Comparison of ENCODE assay signal across 8 cellular contexts in the genomic region with DNA sequence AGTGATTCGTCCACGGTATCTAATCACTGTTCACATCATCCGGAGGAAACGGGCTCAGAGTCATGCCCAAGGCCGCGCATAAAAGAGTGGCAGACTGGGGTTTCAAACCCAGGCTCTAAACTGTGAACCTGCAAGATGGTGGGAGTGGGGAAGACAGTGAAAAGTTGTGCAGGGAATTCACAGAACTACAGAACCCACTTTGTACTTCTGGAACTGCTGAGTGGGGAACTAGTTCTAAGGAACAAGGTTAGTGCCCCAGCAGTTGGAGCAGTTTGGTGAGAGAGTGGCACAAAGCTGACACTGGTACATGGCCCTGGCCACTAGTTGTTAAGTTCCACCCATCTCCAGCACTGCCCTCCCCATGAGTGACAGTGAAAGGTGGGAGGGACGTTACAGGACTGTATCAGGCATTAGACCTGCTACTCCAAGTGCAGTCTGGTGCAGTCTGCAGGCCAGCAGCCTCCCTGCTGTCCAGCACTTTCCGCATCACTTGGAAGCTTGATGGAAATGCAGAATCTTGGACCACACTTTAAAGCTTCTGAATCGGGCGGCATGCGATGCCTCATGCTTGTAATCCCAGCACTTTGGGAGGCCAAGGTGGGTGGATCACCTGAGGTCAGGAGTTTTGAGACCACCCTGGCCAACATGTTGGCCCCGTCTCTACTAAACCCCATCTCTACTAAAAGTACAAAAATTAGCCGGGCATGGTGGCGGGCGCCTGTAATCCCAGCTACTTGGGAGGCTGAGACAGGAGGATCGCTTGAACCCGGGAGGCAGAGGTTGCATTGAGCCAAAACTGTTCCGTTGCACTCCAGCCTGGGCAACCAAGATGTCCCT. TPM values are rescaled to one million over a fixed set of nuclear protein-coding genes. Genes with fewer than 3 reads are reported as not detected.
DNase-seq lines count a peak whose midpoint lies in the region; ATAC-seq and TF ChIP-seq lines count a peak whose summit lies in the region.

No MANE protein-coding gene starts in this region.

- H3K27me3 Mint-ChIP-seq in progenitor cell of endocrine pancreas = no peaks in the 10 kb centered on the region

- peak overlapping the region; percentile 55 for H3K27ac ChIP-seq in PC-3 (ENCODE audit: low read length)
- H3K27ac ChIP-seq in cardiac muscle cell = peak overlapping the region; percentile 89

- peak overlapping the region; percentile 90 for H3K4me2 ChIP-seq in PC-3 (ENCODE audit: low read length)

- H3K27ac Mint-ChIP-seq in activated naive CD4-positive, alpha-beta T cell treated with anti-CD3 and anti-CD28 coated beads, Interleukin-2, amount 50 U/mL, for 72 hours = peak overlapping the region; percentile 98 to 99
- H3K27ac Mint-ChIP-seq in progenitor cell of endocrine pancreas = peak overlapping the region; percentile 97

- POLR2A ChIA-PET in PC-3 (lab: Charles Lee; ENCODE audit: unreplicated experiment) = interaction anchor here (0.6 kb wide), 1 partner anchor 230 kb away, joined by 3 read pairs; no protein-coding TSS in a partner anchor

- peaks cover 25% of the 10 kb centered on the region for H3K4me1 Mint-ChIP-seq in progenitor cell of endocrine pancreas (ENCODE audit: low read depth)

- no peaks in the 10 kb centered on the region for H4K20me1 ChIP-seq in PC-3 (ENCODE audit: low read length)

- peak overlapping the region; percentile 74 for H3K4me3 Mint-ChIP-seq in progenitor cell of endocrine pancreas (ENCODE audit: low read depth)

- H3F3A ChIP-seq in PC-3 (ENCODE audit: low read length, unreplicated experiment) = no peaks in the 10 kb centered on the region

- DNase-seq in AG08396 (ENCODE audit: low spot score) (peak; percentile 54), PC-3 (peak; percentile 57), cardiac muscle cell (ENCODE audit: low read depth in 1 of 2, low spot score in 1 of 2) (peak; percentile 56 to 65), progenitor cell of endocrine pancreas (ENCODE audit: low spot score, unreplicated experiment) (no peak), hippocampal formation (lab: John Stamatoyannopoulos, UW) (no peak)
- peak in 1 of 2 donors; percentile 62 for DNase-seq in activated naive CD4-positive, alpha-beta T cell treated with anti-CD3 and anti-CD28 coated beads, Interleukin-2, amount 50 U/mL, for 72 hours (ENCODE audit: low spot score in 2 of 2)

- H3K4me3 ChIP-seq in PC-3 (ENCODE audit: low read length) = peak overlapping the region; percentile 67; the same call in 1 of the 2 replicates
- H3K4me3 ChIP-seq in cardiac muscle cell = peak overlapping the region; percentile 18

- H2AFZ ChIP-seq in PC-3 (ENCODE audit: low read length) = peak overlapping the region; percentile 85

- TF ChIP-seq CTCF in PC-3 (conservative IDR thresholded peaks at IDR 0.05; ENCODE audit: low read depth, low read length) (no peak), cardiac muscle cell (IDR thresholded peaks at IDR 0.05; ENCODE audit: low read depth, low read length) (no peak), progenitor cell of endocrine pancreas (IDR thresholded peaks at IDR 0.05; ENCODE audit: unreplicated experiment) (no peak)

- H3K9ac ChIP-seq in PC-3 (ENCODE audit: low read length) = peak overlapping the region; percentile 78

- H3K36me3 ChIP-seq in PC-3 (ENCODE audit: low read depth, low read length) (no peaks in the 10 kb centered on the region), cardiac muscle cell (no peaks in the 10 kb centered on the region)

- CTCF ChIA-PET in PC-3 (lab: Charles Lee) = interaction anchor here (0.6 kb wide), 1 partner anchor 229 kb away, joined by 3 read pairs; no protein-coding TSS in a partner anchor

- BruUV-seq in PC-3 (replicated peaks; lab: Mats Ljungman, UMichigan) = no TSS peak

- H3K27me3 ChIP-seq in PC-3 (ENCODE audit: low read length) (no peaks in the 10 kb centered on the region), cardiac muscle cell (no peaks in the 10 kb centered on the region)

- peaks cover 23% of the 10 kb centered on the region for H3K4me1 ChIP-seq in PC-3 (ENCODE audit: insufficient read depth, low read length)
- H3K4me1 ChIP-seq in cardiac muscle cell (ENCODE audit: low read depth) = peaks cover 22% of the 10 kb centered on the region

- peaks cover 14 to 18% of the 10 kb centered on the region in 2 donors for H3K36me3 Mint-ChIP-seq in activated naive CD4-positive, alpha-beta T cell treated with anti-CD3 and anti-CD28 coated beads, Interleukin-2, amount 50 U/mL, for 72 hours
- no peaks in the 10 kb centered on the region for H3K36me3 Mint-ChIP-seq in progenitor cell of endocrine pancreas (ENCODE audit: insufficient read depth)

- no peaks in the 10 kb centered on the region for H3K9me2 ChIP-seq in PC-3 (replicated peaks; ENCODE audit: low read length)

- no peaks in the 10 kb centered on the region for H3K9me3 Mint-ChIP-seq in activated naive CD4-positive, alpha-beta T cell treated with anti-CD3 and anti-CD28 coated beads, Interleukin-2, amount 50 U/mL, for 72 hours
- H3K9me3 Mint-ChIP-seq in progenitor cell of endocrine pancreas (ENCODE audit: low read depth) = no peaks in the 10 kb centered on the region

- H3K9me3 ChIP-seq in PC-3 (ENCODE audit: low read length) = no peaks in the 10 kb centered on the region
- no peaks in the 10 kb centered on the region for H3K9me3 ChIP-seq in cardiac muscle cell (ENCODE audit: low read depth)

- ATAC-seq in GM18870 (IDR thresholded peaks at IDR 0.05; ENCODE audit: unreplicated experiment) (peak; percentile 1), PC-3 (peak; percentile 35), GM21619 (IDR thresholded peaks at IDR 0.05; ENCODE audit: unreplicated experiment) (no peak)
- ATAC-seq in activated naive CD4-positive, alpha-beta T cell treated with anti-CD3 and anti-CD28 coated beads, Interleukin-2, amount 50 U/mL, for 72 hours = peak in 1 of 2 donors; percentile 30

- peaks cover 6% of the 10 kb centered on the region; the same call in 1 of the 2 replicates for H3K79me2 ChIP-seq in PC-3 (ENCODE audit: low read length)

- intact Hi-C loops in PC-3 (cut with micrococcal nuclease) = loop anchor here (2.0 kb wide), 1 partner anchor 55 kb away; no protein-coding TSS in a partner anchor

RNA-seq across cellular contexts. Expression of gene C2orf42, which starts 47.3 kb away (rescaled TPM):
- total RNA-seq in PC-3 (2014; rRNA removed) (17.1 and 21.1 TPM in 2 replicates), cardiac muscle cell (11.9 and 14.6 TPM in 2 replicates), progenitor cell of endocrine pancreas (21.0 and 28.0 TPM in 2 replicates)
- 10 to 100 TPM; 17.5 to 36.0 TPM for total RNA-seq in activated naive CD4-positive, alpha-beta T cell treated with anti-CD3 and anti-CD28 coated beads, Interleukin-2, amount 50 U/mL, for 72 hours
- polyA plus RNA-seq in cardiac muscle cell = 10.0 and 10.3 TPM in 2 replicates

RNA-seq across cellular contexts. Expression of gene PCBP1, which starts 56.3 kb away (rescaled TPM):
- total RNA-seq in PC-3 (2014; rRNA removed) (39.2 and 59.7 TPM in 2 replicates), cardiac muscle cell (87.9 and 127 TPM in 2 replicates), progenitor cell of endocrine pancreas (295 and 305 TPM in 2 replicates)
- total RNA-seq in activated naive CD4-positive, alpha-beta T cell treated with anti-CD3 and anti-CD28 coated beads, Interleukin-2, amount 50 U/mL, for 72 hours = 100 to 1,000 TPM; 339 to 451 TPM
- 152 and 166 TPM in 2 replicates for polyA plus RNA-seq in cardiac muscle cell

Comparison
In these comparisons a context has a peak if more than half of its experiments do, and no peak if none do; other contexts are left out.
1. DNase-seq: peak in AG08396 (single experiment), PC-3 (single experiment) and cardiac muscle cell (2 of 2); none in progenitor cell of endocrine pancreas (single experiment) and hippocampal formation (0 of 2).